In genomic region chr17:18256776-18257175, GRCh38 we compare ENCODE assay signal across 8 cellular contexts. TPM values are rescaled to one million over a fixed set of nuclear protein-coding genes. Genes with fewer than 3 reads are reported as not detected.
DNase-seq lines count a peak whose midpoint lies in the region; ATAC-seq, FAIRE-seq and TF ChIP-seq lines count a peak whose summit lies in the region.
"Had no signal": no experiment of that assay in that cellular context is flagged by ENCODE, and none has a peak within 500 bp of the region (broad histone marks: within the 10 kb centered on the region; RNA-seq: fewer than 3 reads in every experiment).

No MANE protein-coding gene starts in this region.

- peaks cover under 1% of the 10 kb centered on the region; the same call in 1 of the 2 replicates for H3K36me3 Mint-ChIP-seq in HFFc6 (ENCODE audit: low read depth)
- peaks cover 10% of the 10 kb centered on the region for H3K36me3 Mint-ChIP-seq in astrocyte (ENCODE audit: low read depth, unreplicated experiment)

- DNase-seq in HFFc6 (no peak), astrocyte (ENCODE audit: low read depth) (no peak), neuronal stem cell (ENCODE audit: low spot score) (no peak), Peyer's patch (no peak), SKM-1 (lab: John Stamatoyannopoulos, UW; ENCODE audit: unreplicated experiment) (no peak)
- DNase-seq: stimulated activated CD4-positive, alpha-beta T cell treated with anti-CD3 and anti-CD28 coated beads, Interleukin-4, amount 100 ng/mL, for 4 hours had no signal

- H2BK5ac ChIP-seq in neuronal stem cell (ENCODE audit: low read length), result no peak overlapping the region

- WGBS in neuronal stem cell (ENCODE audit: extremely low coverage in 2 of 2, insufficient read length in 2 of 2, insufficient replicate concordance in 1 of 2), 2 donors, result no CpG with 5 or more reads among the region's 7 CpGs

- peak overlapping the region; percentile 8 for H3K23ac ChIP-seq in neuronal stem cell (ENCODE audit: low read depth, low read length, poor library complexity)

- H3K9ac ChIP-seq in astrocyte (ENCODE audit: low read length) (peak overlapping the region; percentile 95), neuronal stem cell (ENCODE audit: low read depth, low read length, poor library complexity) (no peak overlapping the region)

- H3K27me3 ChIP-seq in astrocyte (ENCODE audit: insufficient read depth, low read length), result no peaks in the 10 kb centered on the region
- H3K27me3 ChIP-seq in neuronal stem cell (ENCODE audit: control insufficient read depth in 3 of 3, insufficient read depth in 3 of 3, low read depth in 1 of 3, low read length in 3 of 3), result no peaks in the 10 kb centered on the region
- H3K27me3 ChIP-seq in Peyer's patch, result no peaks in the 10 kb centered on the region

- H3K36me3 ChIP-seq in astrocyte (ENCODE audit: insufficient read depth, low read length), result peaks cover 14% of the 10 kb centered on the region
- peaks cover 42 to 50% of the 10 kb centered on the region in 2 donors for H3K36me3 ChIP-seq in neuronal stem cell (replicated peaks in 1 of 2; ENCODE audit: control insufficient read depth in 2 of 2, insufficient read depth in 2 of 2, low read length in 2 of 2)
- H3K36me3 ChIP-seq in Peyer's patch, result peaks cover 0 to 49% (median 0%) of the 10 kb centered on the region in 3 donors

- H3K4me2 ChIP-seq in astrocyte (ENCODE audit: low read length), result peak overlapping the region; percentile 92
- H3K4me2 ChIP-seq in neuronal stem cell (ENCODE audit: insufficient read depth, low read length, poor library complexity, severe bottlenecking), result peak overlapping the region; percentile 87

- H3K27ac Mint-ChIP-seq in HFFc6 (peak overlapping the region; percentile 98), astrocyte (ENCODE audit: unreplicated experiment) (peak overlapping the region; percentile 97)

- H4K20me1 ChIP-seq in astrocyte (ENCODE audit: insufficient read depth, low read length), result peaks cover 59% of the 10 kb centered on the region

- no peak for ATAC-seq in GM19395 (IDR thresholded peaks at IDR 0.05; ENCODE audit: unreplicated experiment)

- TF ChIP-seq CTCF in HFFc6 (IDR thresholded peaks at IDR 0.05) (no peak), astrocyte (IDR thresholded peaks at IDR 0.05; ENCODE audit: insufficient read depth, low read depth, low read length) (no peak), Peyer's patch (IDR thresholded peaks at IDR 0.05) (no peak)

- H2AK5ac ChIP-seq in neuronal stem cell (ENCODE audit: low read depth, low read length), result no peak overlapping the region

- TF ChIP-seq POLR2A in Peyer's patch (IDR thresholded peaks at IDR 0.05), result no peak

- no peak overlapping the region for H2BK15ac ChIP-seq in neuronal stem cell (ENCODE audit: low read length)

- H4K91ac ChIP-seq in neuronal stem cell (ENCODE audit: low read depth, low read length, poor library complexity), result no peak overlapping the region

- H3K4me3 ChIP-seq in astrocyte (ENCODE audit: insufficient read depth, low read depth, low read length) (peak overlapping the region; percentile 84), neuronal stem cell (ENCODE audit: low read length in 2 of 2) (peak overlapping the region in 1 of 2 donors; percentile 37), Peyer's patch (peak overlapping the region in 2 of 4 donors; percentile 84 to 98)

- H2BK120ac ChIP-seq in neuronal stem cell (ENCODE audit: low read depth, low read length), result no peak overlapping the region

- H3K27ac ChIP-seq in astrocyte (ENCODE audit: low read depth, low read length), result no peak overlapping the region
- no peak overlapping the region for H3K27ac ChIP-seq in neuronal stem cell (replicated peaks; ENCODE audit: low read length)
- no peak overlapping the region for H3K27ac ChIP-seq in Peyer's patch

- H3K79me1 ChIP-seq in neuronal stem cell (ENCODE audit: low read depth, low read length), result peaks cover 21% of the 10 kb centered on the region

- no peaks in the 10 kb centered on the region for H3K9me3 ChIP-seq in astrocyte (ENCODE audit: insufficient read depth, low read depth, low read length)
- no peaks in the 10 kb centered on the region for H3K9me3 ChIP-seq in neuronal stem cell (replicated peaks in 1 of 2; ENCODE audit: control insufficient read depth in 2 of 2, insufficient read depth in 1 of 2, low read depth in 1 of 2, low read length in 2 of 2)
- no peaks in the 10 kb centered on the region for H3K9me3 ChIP-seq in Peyer's patch

- H3K18ac ChIP-seq in neuronal stem cell (ENCODE audit: low read length), result peak overlapping the region; percentile 28

- H3K9me3 Mint-ChIP-seq in HFFc6, result no peaks in the 10 kb centered on the region
- H3K9me3 Mint-ChIP-seq in astrocyte (ENCODE audit: unreplicated experiment), result no peaks in the 10 kb centered on the region

- FAIRE-seq in astrocyte (lab: Jason Lieb, UNC), result no peak
- FAIRE-seq: GM18507 had no signal

- H3K14ac ChIP-seq in neuronal stem cell (ENCODE audit: low read length), result peak overlapping the region; percentile 71

- H3K79me2 ChIP-seq in astrocyte (ENCODE audit: insufficient read depth, low read length), result peaks cover 57% of the 10 kb centered on the region

- no peak overlapping the region for H2BK12ac ChIP-seq in neuronal stem cell (ENCODE audit: low read length)

- H4K8ac ChIP-seq in neuronal stem cell (ENCODE audit: low read depth, low read length), result no peak overlapping the region

- no peak overlapping the region for H3K4ac ChIP-seq in neuronal stem cell (ENCODE audit: low read length)

- H3K4me1 ChIP-seq in astrocyte (ENCODE audit: insufficient read depth, low read length) (peaks cover 26% of the 10 kb centered on the region), neuronal stem cell (ENCODE audit: control insufficient read depth in 2 of 2, insufficient read depth in 1 of 2, low read depth in 1 of 2, low read length in 2 of 2) (peaks cover 11 to 20% of the 10 kb centered on the region in 2 donors), Peyer's patch (peaks cover 9 to 30% (median 18%) of the 10 kb centered on the region in 4 donors)

- H3K4me1 Mint-ChIP-seq in HFFc6 (ENCODE audit: low read depth) (peaks cover 29% of the 10 kb centered on the region), astrocyte (ENCODE audit: low read depth, unreplicated experiment) (peaks cover 19% of the 10 kb centered on the region)

- H3K27me3 Mint-ChIP-seq in HFFc6 (ENCODE audit: insufficient read depth) (no peaks in the 10 kb centered on the region; the same call in 1 of the 2 replicates), astrocyte (ENCODE audit: low read depth, unreplicated experiment) (no peaks in the 10 kb centered on the region)

- H2AFZ ChIP-seq in astrocyte (ENCODE audit: low read depth, low read length), result no peak overlapping the region
- no peak overlapping the region for H2AFZ ChIP-seq in neuronal stem cell (ENCODE audit: low read length)

- peak overlapping the region; percentile 100 for H3K4me3 Mint-ChIP-seq in HFFc6
- H3K4me3 Mint-ChIP-seq in astrocyte (ENCODE audit: unreplicated experiment), result peak overlapping the region; percentile 98

RNA-seq across cellular contexts. Expression of gene FLII, which starts 1.8 kb away (rescaled TPM):
- 100 to 1,000 TPM; 347 to 472 (median 438) TPM for total RNA-seq in HFFc6 (2021; fragmentation: NEBNext Ultra II Directional; extraction: Animal tissue kit (Norgen Biotek cat#: 25700))
- 227 and 257 TPM in 2 replicates for total RNA-seq in astrocyte
- 127 TPM for polyA plus RNA-seq in neuronal stem cell (2013, experiment 1 of 2)
- 124 TPM for polyA plus RNA-seq in neuronal stem cell (2013, experiment 2 of 2)
- 100 to 1,000 TPM; 311 to 538 (median 419) TPM for total RNA-seq in Peyer's patch

RNA-seq across cellular contexts. Expression of gene MIEF2, which starts 3.7 kb away (rescaled TPM):
- 10 to 100 TPM; 13.3 to 19.9 (median 16.6) TPM for total RNA-seq in HFFc6 (2021; fragmentation: NEBNext Ultra II Directional; extraction: Animal tissue kit (Norgen Biotek cat#: 25700))
- 11.6 and 14.1 TPM in 2 replicates for total RNA-seq in astrocyte
- 4.4 TPM for polyA plus RNA-seq in neuronal stem cell (2013, experiment 1 of 2)
- polyA plus RNA-seq in neuronal stem cell (2013, experiment 2 of 2), result 4.6 TPM
- total RNA-seq in Peyer's patch, result 10 to 100 TPM in 3 of 4 donors, 1 to 10 TPM in 1; 3.3 to 49.6 (median 22.9) TPM

RNA-seq across cellular contexts. Expression of gene LLGL1, which starts 31.3 kb away (rescaled TPM):
- total RNA-seq in HFFc6 (2021; fragmentation: NEBNext Ultra II Directional; extraction: Animal tissue kit (Norgen Biotek cat#: 25700)), result 10 to 100 TPM; 38.0 to 50.8 (median 41.0) TPM
- total RNA-seq in astrocyte, result 43.5 and 44.6 TPM in 2 replicates
- 72.8 TPM for polyA plus RNA-seq in neuronal stem cell (2013, experiment 1 of 2)
- polyA plus RNA-seq in neuronal stem cell (2013, experiment 2 of 2), result 73.5 TPM
- 10 to 100 TPM in 3 of 4 donors, 1 to 10 TPM in 1; 7.5 to 19.0 (median 15.4) TPM for total RNA-seq in Peyer's patch

RNA-seq across cellular contexts. Expression of gene TOP3A, which starts 58.0 kb away (rescaled TPM):
- 10 to 100 TPM; 23.0 to 26.4 (median 24.0) TPM for total RNA-seq in HFFc6 (2021; fragmentation: NEBNext Ultra II Directional; extraction: Animal tissue kit (Norgen Biotek cat#: 25700))
- 28.8 and 31.0 TPM in 2 replicates for total RNA-seq in astrocyte
- 18.5 TPM for polyA plus RNA-seq in neuronal stem cell (2013, experiment 1 of 2)
- polyA plus RNA-seq in neuronal stem cell (2013, experiment 2 of 2), result 19.5 TPM
- 10 to 100 TPM; 25.7 to 49.7 (median 35.0) TPM for total RNA-seq in Peyer's patch

RNA-seq across cellular contexts. Expression of gene SMCR8, which starts 58.3 kb away (rescaled TPM):
- 10 to 100 TPM; 13.9 to 16.9 (median 15.5) TPM for total RNA-seq in HFFc6 (2021; fragmentation: NEBNext Ultra II Directional; extraction: Animal tissue kit (Norgen Biotek cat#: 25700))
- total RNA-seq in astrocyte, result 20.3 and 20.4 TPM in 2 replicates
- polyA plus RNA-seq in neuronal stem cell (2013, experiment 1 of 2), result 4.7 TPM
- 4.8 TPM for polyA plus RNA-seq in neuronal stem cell (2013, experiment 2 of 2)
- total RNA-seq in Peyer's patch, result 10 to 100 TPM; 13.2 to 24.7 (median 18.3) TPM
